8 cellular contexts compared by ENCODE assay signal in the genomic region with DNA sequence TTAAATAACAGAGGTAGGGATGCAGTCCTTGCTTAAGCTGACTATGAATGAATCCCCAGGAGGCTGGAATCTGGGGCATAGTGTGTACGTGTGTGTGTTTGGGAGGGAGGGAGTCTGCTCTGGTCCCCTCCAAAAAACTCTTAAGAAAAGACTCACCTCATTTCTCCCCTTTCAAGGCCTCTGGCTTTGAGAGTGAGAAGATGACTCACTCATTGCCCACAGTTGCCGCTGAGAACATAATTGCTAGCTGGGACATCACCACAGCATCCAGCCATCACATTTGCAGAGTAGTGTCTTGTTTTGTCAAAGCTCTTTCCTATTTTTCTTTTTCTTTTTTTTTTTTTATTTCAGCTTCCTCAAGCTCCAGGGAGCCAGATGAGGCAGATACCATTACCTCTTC.
DNase-seq lines count a peak whose midpoint lies in the region; ATAC-seq and TF ChIP-seq lines count a peak whose summit lies in the region.

No MANE protein-coding gene starts in this region.

- H3K27ac Mint-ChIP-seq in CD4-positive, CD25-positive, alpha-beta regulatory T cell, result peak overlapping the region; percentile 88 to 95 (median 89)
- no peak overlapping the region for H3K27ac Mint-ChIP-seq in WTC11

- H3K4me3 ChIP-seq in CD4-positive, CD25-positive, alpha-beta regulatory T cell (ENCODE audit: low read depth, low read length), result peak overlapping the region; percentile 60
- no peak overlapping the region for H3K4me3 ChIP-seq in fibroblast of mammary gland (ENCODE audit: control insufficient read depth, low read depth, low read length)
- H3K4me3 ChIP-seq in smooth muscle cell, result no peak overlapping the region

- peak overlapping the region; percentile 69 to 90 (median 72) for H3K4me3 Mint-ChIP-seq in CD4-positive, CD25-positive, alpha-beta regulatory T cell
- no peak overlapping the region for H3K4me3 Mint-ChIP-seq in WTC11

- H3K27me3 Mint-ChIP-seq in CD4-positive, CD25-positive, alpha-beta regulatory T cell, result no peaks in the 10 kb centered on the region
- peaks cover 7% of the 10 kb centered on the region; the same call in 1 of the 2 replicates for H3K27me3 Mint-ChIP-seq in WTC11 (ENCODE audit: low read depth)

- H3K4me1 ChIP-seq in CD4-positive, CD25-positive, alpha-beta regulatory T cell (ENCODE audit: control insufficient read depth, insufficient read depth, low read length, poor library complexity, severe bottlenecking), result peaks cover 51% of the 10 kb centered on the region
- peaks cover 3% of the 10 kb centered on the region for H3K4me1 ChIP-seq in smooth muscle cell (ENCODE audit: low read depth)

- H4K20me1 ChIP-seq in smooth muscle cell (ENCODE audit: low read depth), result no peaks in the 10 kb centered on the region

- 40% methylated on average over 2 of the region's 2 CpGs for WGBS in smooth muscle cell (ENCODE audit: low lambda C conversion rate)

- H3K9ac ChIP-seq in smooth muscle cell (ENCODE audit: low read depth), result peak overlapping the region; percentile 77

- POLR2A ChIA-PET in WTC11 (lab: Charles Lee), result interaction anchor here (0.6 kb wide), 1 partner anchor 169 kb away, joined by 3 read pairs; no protein-coding TSS in a partner anchor

- H3F3A ChIP-seq in smooth muscle cell (ENCODE audit: low read depth), result peaks cover 7% of the 10 kb centered on the region

- no peaks in the 10 kb centered on the region for H3K36me3 Mint-ChIP-seq in CD4-positive, CD25-positive, alpha-beta regulatory T cell
- H3K36me3 Mint-ChIP-seq in WTC11, result no peaks in the 10 kb centered on the region

- DNase-seq in CD4-positive, CD25-positive, alpha-beta regulatory T cell, result peak; percentile 33 to 80 (median 40)
- peak; percentile 59 for DNase-seq in activated CD8-positive, alpha-beta memory T cell treated with anti-CD3 and anti-CD28 coated beads, Interleukin-2, amount 50 U/mL, for 4 hours
- DNase-seq in fibroblast of mammary gland (ENCODE audit: low read depth) (peak; percentile 58), smooth muscle cell (lab: John Stamatoyannopoulos, UW; ENCODE audit: unreplicated experiment) (no peak), WTC11 (ENCODE audit: low spot score) (no peak), left lobe of liver (ENCODE audit: low spot score) (no peak)

- peak overlapping the region; percentile 88 for H3K27ac ChIP-seq in CD4-positive, CD25-positive, alpha-beta regulatory T cell (ENCODE audit: insufficient read depth, low read length, poor library complexity, severe bottlenecking)
- peak overlapping the region; percentile 79 for H3K27ac ChIP-seq in KOPT-K1 (ENCODE audit: low read depth, low read length, poor library complexity, severe bottlenecking)
- peak overlapping the region; percentile 97 for H3K27ac ChIP-seq in smooth muscle cell (ENCODE audit: low read depth)

- CTCF ChIA-PET in WTC11 (lab: Charles Lee), result interaction anchor here (0.6 to 1.5 kb wide), 6 partner anchors 15 to 167 kb away, joined by 3 to 10 read pairs (median 4); a partner anchor contains a TSS

- ATAC-seq in CD4-positive, CD25-positive, alpha-beta regulatory T cell (ENCODE audit: low read depth in 2 of 2), result peak; percentile 66 to 67
- peak; percentile 59 for ATAC-seq in GM21576 (IDR thresholded peaks at IDR 0.05; ENCODE audit: unreplicated experiment)
- ATAC-seq in WTC11, result no peak
- ATAC-seq in left lobe of liver, result no peak

- H3K4me2 ChIP-seq in smooth muscle cell, result peak overlapping the region; percentile 54

- no peaks in the 10 kb centered on the region for H3K79me2 ChIP-seq in smooth muscle cell (ENCODE audit: low read depth)

- no peaks in the 10 kb centered on the region for H3K9me3 ChIP-seq in CD4-positive, CD25-positive, alpha-beta regulatory T cell (ENCODE audit: control insufficient read depth in 2 of 2, low read length in 2 of 2)
- no peaks in the 10 kb centered on the region for H3K9me3 ChIP-seq in KOPT-K1 (ENCODE audit: insufficient read depth, low read length, poor library complexity, severe bottlenecking)
- H3K9me3 ChIP-seq in smooth muscle cell (replicated peaks; ENCODE audit: low read depth), result no peaks in the 10 kb centered on the region

- no peaks in the 10 kb centered on the region for H3K36me3 ChIP-seq in CD4-positive, CD25-positive, alpha-beta regulatory T cell (ENCODE audit: control insufficient read depth, insufficient read depth, low read length)
- H3K36me3 ChIP-seq in KOPT-K1 (ENCODE audit: insufficient read depth, low read length), result no peaks in the 10 kb centered on the region
- H3K36me3 ChIP-seq in smooth muscle cell (ENCODE audit: low read depth), result no peaks in the 10 kb centered on the region

- no peaks in the 10 kb centered on the region for H3K9me3 Mint-ChIP-seq in CD4-positive, CD25-positive, alpha-beta regulatory T cell
- H3K9me3 Mint-ChIP-seq in WTC11, result no peaks in the 10 kb centered on the region

- H3K4me1 Mint-ChIP-seq in CD4-positive, CD25-positive, alpha-beta regulatory T cell, result peaks cover 21 to 57% (median 28%) of the 10 kb centered on the region in 4 donors
- peaks cover 5% of the 10 kb centered on the region; the same call in 1 of the 2 replicates for H3K4me1 Mint-ChIP-seq in WTC11

- TF ChIP-seq CTCF in fibroblast of mammary gland (conservative IDR thresholded peaks at IDR 0.05; ENCODE audit: control insufficient read depth, insufficient read depth, low read depth, low read length) (no peak), smooth muscle cell (IDR thresholded peaks at IDR 0.05; ENCODE audit: borderline replicate concordance, insufficient read depth, poor library complexity, severe bottlenecking) (no peak), WTC11 (IDR thresholded peaks at IDR 0.05) (no peak)

- no peak overlapping the region for H2AFZ ChIP-seq in smooth muscle cell (ENCODE audit: low read depth)

- no peaks in the 10 kb centered on the region for H3K27me3 ChIP-seq in CD4-positive, CD25-positive, alpha-beta regulatory T cell (ENCODE audit: control insufficient read depth, insufficient read depth, low read length)
- H3K27me3 ChIP-seq in smooth muscle cell (ENCODE audit: low read depth), result no peaks in the 10 kb centered on the region

TF ChIP-seq in WTC11, 78 proteins besides CTCF, POLR2A, EP300 and RAD21:
- TF ChIP-seq, protein P1, sequence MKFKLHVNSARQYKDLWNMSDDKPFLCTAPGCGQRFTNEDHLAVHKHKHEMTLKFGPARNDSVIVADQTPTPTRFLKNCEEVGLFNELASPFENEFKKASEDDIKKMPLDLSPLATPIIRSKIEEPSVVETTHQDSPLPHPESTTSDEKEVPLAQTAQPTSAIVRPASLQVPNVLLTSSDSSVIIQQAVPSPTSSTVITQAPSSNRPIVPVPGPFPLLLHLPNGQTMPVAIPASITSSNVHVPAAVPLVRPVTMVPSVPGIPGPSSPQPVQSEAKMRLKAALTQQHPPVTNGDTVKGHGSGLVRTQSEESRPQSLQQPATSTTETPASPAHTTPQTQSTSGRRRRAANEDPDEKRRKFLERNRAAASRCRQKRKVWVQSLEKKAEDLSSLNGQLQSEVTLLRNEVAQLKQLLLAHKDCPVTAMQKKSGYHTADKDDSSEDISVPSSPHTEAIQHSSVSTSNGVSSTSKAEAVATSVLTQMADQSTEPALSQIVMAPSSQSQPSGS (CRISPR knock-in tag; IDR thresholded peaks at IDR 0.05; ENCODE audit: borderline replicate concordance, low read depth), result no peak
- no peak for TF ChIP-seq MXD4 (CRISPR knock-in tag; IDR thresholded peaks at IDR 0.05; ENCODE audit: borderline replicate concordance)
- TF ChIP-seq, protein P2, sequence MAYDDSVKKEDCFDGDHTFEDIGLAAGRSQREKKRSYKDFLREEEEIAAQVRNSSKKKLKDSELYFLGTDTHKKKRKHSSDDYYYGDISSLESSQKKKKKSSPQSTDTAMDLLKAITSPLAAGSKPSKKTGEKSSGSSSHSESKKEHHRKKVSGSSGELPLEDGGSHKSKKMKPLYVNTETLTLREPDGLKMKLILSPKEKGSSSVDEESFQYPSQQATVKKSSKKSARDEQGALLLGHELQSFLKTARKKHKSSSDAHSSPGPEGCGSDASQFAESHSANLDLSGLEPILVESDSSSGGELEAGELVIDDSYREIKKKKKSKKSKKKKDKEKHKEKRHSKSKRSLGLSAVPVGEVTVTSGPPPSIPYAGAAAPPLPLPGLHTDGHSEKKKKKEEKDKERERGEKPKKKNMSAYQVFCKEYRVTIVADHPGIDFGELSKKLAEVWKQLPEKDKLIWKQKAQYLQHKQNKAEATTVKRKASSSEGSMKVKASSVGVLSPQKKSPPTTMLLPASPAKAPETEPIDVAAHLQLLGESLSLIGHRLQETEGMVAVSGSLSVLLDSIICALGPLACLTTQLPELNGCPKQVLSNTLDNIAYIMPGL (CRISPR knock-in tag; IDR thresholded peaks at IDR 0.05), result no peak
- no peak for TF ChIP-seq SOX15 (CRISPR knock-in tag; IDR thresholded peaks at IDR 0.05)
- TF ChIP-seq, protein P3, sequence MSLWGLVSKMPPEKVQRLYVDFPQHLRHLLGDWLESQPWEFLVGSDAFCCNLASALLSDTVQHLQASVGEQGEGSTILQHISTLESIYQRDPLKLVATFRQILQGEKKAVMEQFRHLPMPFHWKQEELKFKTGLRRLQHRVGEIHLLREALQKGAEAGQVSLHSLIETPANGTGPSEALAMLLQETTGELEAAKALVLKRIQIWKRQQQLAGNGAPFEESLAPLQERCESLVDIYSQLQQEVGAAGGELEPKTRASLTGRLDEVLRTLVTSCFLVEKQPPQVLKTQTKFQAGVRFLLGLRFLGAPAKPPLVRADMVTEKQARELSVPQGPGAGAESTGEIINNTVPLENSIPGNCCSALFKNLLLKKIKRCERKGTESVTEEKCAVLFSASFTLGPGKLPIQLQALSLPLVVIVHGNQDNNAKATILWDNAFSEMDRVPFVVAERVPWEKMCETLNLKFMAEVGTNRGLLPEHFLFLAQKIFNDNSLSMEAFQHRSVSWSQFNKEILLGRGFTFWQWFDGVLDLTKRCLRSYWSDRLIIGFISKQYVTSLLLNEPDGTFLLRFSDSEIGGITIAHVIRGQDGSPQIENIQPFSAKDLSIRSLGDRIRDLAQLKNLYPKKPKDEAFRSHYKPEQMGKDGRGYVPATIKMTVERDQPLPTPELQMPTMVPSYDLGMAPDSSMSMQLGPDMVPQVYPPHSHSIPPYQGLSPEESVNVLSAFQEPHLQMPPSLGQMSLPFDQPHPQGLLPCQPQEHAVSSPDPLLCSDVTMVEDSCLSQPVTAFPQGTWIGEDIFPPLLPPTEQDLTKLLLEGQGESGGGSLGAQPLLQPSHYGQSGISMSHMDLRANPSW (CRISPR knock-in tag; conservative IDR thresholded peaks at IDR 0.05; ENCODE audit: low read depth), result no peak
- no peak for TF ChIP-seq NFATC4 (CRISPR knock-in tag; IDR thresholded peaks at IDR 0.05)

Comparison
In these comparisons a context has a peak if more than half of its experiments do, and no peak if none do; other contexts are left out.
1. ATAC-seq: peak in CD4-positive, CD25-positive, alpha-beta regulatory T cell (2 of 2) and GM21576 (single experiment); none in WTC11 (single experiment) and left lobe of liver (single experiment).
2. DNase-seq: peak in CD4-positive, CD25-positive, alpha-beta regulatory T cell (3 of 3), activated CD8-positive, alpha-beta memory T cell treated with anti-CD3 and anti-CD28 coated beads, Interleukin-2, amount 50 U/mL, for 4 hours (single experiment) and fibroblast of mammary gland (single experiment); none in smooth muscle cell (single experiment), WTC11 (single experiment) and left lobe of liver (single experiment).
3. Peak in every context shown above with its lines, with median percentiles within 50 percentile points of each other: H3K27ac ChIP-seq.